Comparison of ENCODE assay signal across 8 cellular contexts in the genomic region with DNA sequence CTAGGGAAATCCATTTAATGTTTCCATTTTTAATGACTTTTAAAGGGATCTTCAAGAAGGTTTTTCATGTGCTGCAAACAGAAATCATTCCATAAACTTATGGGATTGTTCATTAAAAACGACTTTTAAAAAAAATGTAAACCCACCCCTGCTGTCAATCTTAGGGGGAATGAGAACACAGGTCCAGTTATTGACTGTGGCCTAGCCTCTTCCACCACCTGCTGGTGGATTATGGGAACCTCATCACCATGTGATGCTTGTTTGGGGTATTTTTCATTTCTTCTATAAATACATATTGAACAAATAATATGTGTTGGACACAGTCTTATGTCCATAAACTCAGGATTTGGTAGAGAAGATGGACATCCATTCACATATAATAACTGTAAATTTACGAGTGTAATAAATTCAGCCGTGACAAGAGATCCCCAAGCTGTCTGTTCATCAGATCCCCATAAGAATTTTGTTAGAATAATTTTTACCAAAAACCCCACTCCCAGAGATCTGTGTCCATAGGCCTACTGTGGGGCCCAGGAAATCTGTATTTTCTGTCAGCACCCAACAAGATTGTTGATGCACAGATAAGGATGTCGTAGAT. TPM values are rescaled to one million over a fixed set of nuclear protein-coding genes. Genes with fewer than 3 reads are reported as not detected.
A peak's percentile ranks its signal among the peaks of the same experiment; 100 is the strongest.
DNase-seq lines count a peak whose midpoint lies in the region; ATAC-seq and TF ChIP-seq lines count a peak whose summit lies in the region.

No MANE protein-coding gene starts in this region.

- ATAC-seq in memory B cell (ENCODE audit: low read depth) (peak; percentile 74), GM18517 (IDR thresholded peaks at IDR 0.05; ENCODE audit: unreplicated experiment) (no peak), GM19328 (IDR thresholded peaks at IDR 0.05; ENCODE audit: unreplicated experiment) (no peak)

- H3K27me3 Mint-ChIP-seq in memory B cell = peaks cover 2% of the 10 kb centered on the region

- no peaks in the 10 kb centered on the region for H3K9me3 ChIP-seq in suprapubic skin

- H3K27me3 ChIP-seq in suprapubic skin = no peaks in the 10 kb centered on the region

- TF ChIP-seq EP300 in suprapubic skin (IDR thresholded peaks at IDR 0.05) = no peak

- no peaks in the 10 kb centered on the region for H3K4me1 ChIP-seq in suprapubic skin

- DNase-seq in ELF-1 (ENCODE audit: low read depth, low spot score) (peak; percentile 32), LNCaP clone FGC (ENCODE audit: low read depth) (no peak), SK-N-DZ (ENCODE audit: low spot score) (peak; percentile 67), ecto neural progenitor cell (ENCODE audit: low spot score) (peak; percentile 50), memory B cell (ENCODE audit: low spot score in 2 of 2) (peak; percentile 21 to 55), suprapubic skin (ENCODE audit: low spot score in 2 of 2) (no peak)

- peak; percentile 80 for TF ChIP-seq CTCF in LNCaP clone FGC (IDR thresholded peaks at IDR 0.05; ENCODE audit: control insufficient read depth, extremely low read depth, insufficient read depth)
- TF ChIP-seq CTCF in suprapubic skin (IDR thresholded peaks at IDR 0.05) = peak; percentile 74 to 78

- H3K27ac Mint-ChIP-seq in memory B cell = no peak overlapping the region

- H3K27ac ChIP-seq in suprapubic skin = no peak overlapping the region

- no peaks in the 10 kb centered on the region for H3K36me3 Mint-ChIP-seq in memory B cell

- no peak overlapping the region for H3K4me3 Mint-ChIP-seq in memory B cell

- WGBS in suprapubic skin = 36% methylated on average over 4 of the region's 4 CpGs

- H3K9me3 Mint-ChIP-seq in memory B cell = no peaks in the 10 kb centered on the region

- no peak overlapping the region for H3K4me3 ChIP-seq in LNCaP clone FGC (ENCODE audit: low read depth, low read length)
- no peak overlapping the region for H3K4me3 ChIP-seq in suprapubic skin

- TF ChIP-seq POLR2A in suprapubic skin (IDR thresholded peaks at IDR 0.05) = no peak

- peaks cover 2% of the 10 kb centered on the region for H3K4me1 Mint-ChIP-seq in memory B cell

- H3K36me3 ChIP-seq in suprapubic skin = no peaks in the 10 kb centered on the region

RNA-seq across cellular contexts. Expression of a gene that starts 42.0 kb away (rescaled TPM):
- polyA plus RNA-seq in SK-N-DZ (2014; cell fraction: cytosol; rRNA removed) = 0.15 and 0.27 TPM in 2 replicates
- 0.14 and 0.28 TPM in 2 replicates for polyA plus RNA-seq in SK-N-DZ (2014; cell fraction: nucleus; rRNA removed)
- total RNA-seq in suprapubic skin = 1 to 10 TPM; 1.1 to 2.0 (median 1.7) TPM

Comparison
In these comparisons a context has a peak if more than half of its experiments do, and no peak if none do; other contexts are left out.
1. DNase-seq: peak in ELF-1 (single experiment), SK-N-DZ (single experiment), ecto neural progenitor cell (single experiment) and memory B cell (2 of 2); none in LNCaP clone FGC (single experiment) and suprapubic skin (0 of 2).